ENCODE assay signal across 10 cellular contexts in the genomic region with DNA sequence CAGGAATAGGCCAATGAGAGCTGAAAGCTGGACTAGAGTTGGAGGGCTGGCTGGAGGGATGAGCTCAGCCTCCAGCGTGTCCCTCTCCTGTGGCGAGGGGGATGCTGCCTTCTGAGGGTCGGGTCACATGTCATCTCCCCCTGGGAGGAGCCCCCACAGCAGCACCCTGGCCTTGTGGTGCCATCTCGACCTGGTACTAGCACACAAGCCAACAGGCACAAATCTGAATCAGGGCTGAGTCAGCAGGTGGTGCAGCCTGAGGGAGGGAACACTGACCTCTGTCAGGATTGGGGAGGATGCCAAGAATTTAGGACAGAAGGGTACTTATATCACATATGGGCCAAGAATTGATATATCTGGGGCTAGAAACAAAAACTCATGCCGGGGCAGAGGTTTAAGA.
A peak's percentile ranks its signal among the peaks of the same experiment; 100 is the strongest.
DNase-seq lines count a peak whose midpoint lies in the region; ATAC-seq and TF ChIP-seq lines count a peak whose summit lies in the region.
"Had no signal": no experiment of that assay in that cellular context is flagged by ENCODE, and none has a peak within 500 bp of the region (broad histone marks: within the 10 kb centered on the region; RNA-seq: fewer than 3 reads in every experiment).

No MANE protein-coding gene starts in this region.

- H3K36me3 Mint-ChIP-seq in activated CD8-positive, alpha-beta T cell treated with anti-CD3 and anti-CD28 coated beads for 36 hours (ENCODE audit: low read depth), result peaks cover 87% of the 10 kb centered on the region
- peaks cover 52 to 87% of the 10 kb centered on the region in 2 donors for H3K36me3 Mint-ChIP-seq in stimulated activated naive B cell treated with anti-CD40 and anti-IgM and Interleukin-4, amounts not matched to agents 10 μg/mL and 1 μg/mL and 100 μg/mL, for 72 hours

- POLR2A ChIA-PET in activated CD8-positive, alpha-beta T cell treated with anti-CD3 and anti-CD28 coated beads for 36 hours (lab: Charles Lee), result no interaction called here

- H3K4me1 ChIP-seq in heart left ventricle, result peaks cover 0 to 4% (median 0%) of the 10 kb centered on the region in 12 donors
- no peaks in the 10 kb centered on the region for H3K4me1 ChIP-seq in right atrium auricular region
- H3K4me1 ChIP-seq in foreskin keratinocyte, result no peaks in the 10 kb centered on the region
- H3K4me1 ChIP-seq in effector memory CD4-positive, alpha-beta T cell (ENCODE audit: control insufficient read depth, insufficient read depth, low read length, poor library complexity, severe bottlenecking), result no peaks in the 10 kb centered on the region

- H3K27me3 Mint-ChIP-seq in activated CD8-positive, alpha-beta T cell treated with anti-CD3 and anti-CD28 coated beads for 36 hours, result no peaks in the 10 kb centered on the region
- H3K27me3 Mint-ChIP-seq in stimulated activated naive B cell treated with anti-CD40 and anti-IgM and Interleukin-4, amounts not matched to agents 10 μg/mL and 1 μg/mL and 100 μg/mL, for 72 hours, result no peaks in the 10 kb centered on the region
- H3K27me3 Mint-ChIP-seq: B cell had no signal

- ATAC-seq in heart left ventricle, result peak in 3 of 4 donors; percentile 28 to 43 (median 30)
- no peak for ATAC-seq in activated CD8-positive, alpha-beta T cell treated with anti-CD3 and anti-CD28 coated beads for 36 hours
- ATAC-seq in foreskin keratinocyte, result peak; percentile 62
- ATAC-seq in stimulated activated naive B cell treated with anti-CD40 and anti-IgM and Interleukin-4, amounts not matched to agents 10 μg/mL and 1 μg/mL and 100 μg/mL, for 72 hours (replicated peaks), result no peak
- no peak for ATAC-seq in GM18505 (IDR thresholded peaks at IDR 0.05; ENCODE audit: unreplicated experiment)

- TF ChIP-seq CTCF in heart left ventricle (IDR thresholded peaks at IDR 0.05) (no peak), right atrium auricular region (IDR thresholded peaks at IDR 0.05) (no peak), foreskin keratinocyte (conservative IDR thresholded peaks at IDR 0.05) (no peak)
- no peak for TF ChIP-seq CTCF in activated CD8-positive, alpha-beta T cell treated with anti-CD3 and anti-CD28 coated beads for 36 hours (IDR thresholded peaks at IDR 0.05)

- H3K4me3 Mint-ChIP-seq in activated CD8-positive, alpha-beta T cell treated with anti-CD3 and anti-CD28 coated beads for 36 hours, result no peak overlapping the region
- H3K4me3 Mint-ChIP-seq in stimulated activated naive B cell treated with anti-CD40 and anti-IgM and Interleukin-4, amounts not matched to agents 10 μg/mL and 1 μg/mL and 100 μg/mL, for 72 hours, result peak overlapping the region in 1 of 2 donors; percentile 32
- H3K4me3 Mint-ChIP-seq: B cell had no signal

- H3K9me3 Mint-ChIP-seq in activated CD8-positive, alpha-beta T cell treated with anti-CD3 and anti-CD28 coated beads for 36 hours, result no peaks in the 10 kb centered on the region
- H3K9me3 Mint-ChIP-seq in stimulated activated naive B cell treated with anti-CD40 and anti-IgM and Interleukin-4, amounts not matched to agents 10 μg/mL and 1 μg/mL and 100 μg/mL, for 72 hours, result peaks cover 0 to 5% of the 10 kb centered on the region in 2 donors

- H3K27me3 ChIP-seq in heart left ventricle (no peaks in the 10 kb centered on the region), right atrium auricular region (no peaks in the 10 kb centered on the region), foreskin keratinocyte (no peaks in the 10 kb centered on the region)
- no peaks in the 10 kb centered on the region for H3K27me3 ChIP-seq in effector memory CD4-positive, alpha-beta T cell (replicated peaks; ENCODE audit: control insufficient read depth, insufficient read depth, low read length, poor library complexity, severe bottlenecking)

- H3K4me1 Mint-ChIP-seq in activated CD8-positive, alpha-beta T cell treated with anti-CD3 and anti-CD28 coated beads for 36 hours (ENCODE audit: low read depth), result peaks cover 38% of the 10 kb centered on the region
- H3K4me1 Mint-ChIP-seq in stimulated activated naive B cell treated with anti-CD40 and anti-IgM and Interleukin-4, amounts not matched to agents 10 μg/mL and 1 μg/mL and 100 μg/mL, for 72 hours, result peaks cover 13 to 14% of the 10 kb centered on the region in 2 donors
- H3K4me1 Mint-ChIP-seq: B cell had no signal

- no peak for TF ChIP-seq POLR2A in heart left ventricle (IDR thresholded peaks at IDR 0.05)
- TF ChIP-seq POLR2A in GM18505 (IDR thresholded peaks at IDR 0.05; ENCODE audit: borderline replicate concordance, extremely low read depth, insufficient read depth, insufficient read length), result no peak

- H3K36me3 ChIP-seq in heart left ventricle (peaks cover 0 to 94% (median 63%) of the 10 kb centered on the region in 9 donors), right atrium auricular region (peaks cover 47% of the 10 kb centered on the region)
- peaks cover 92% of the 10 kb centered on the region for H3K36me3 ChIP-seq in effector memory CD4-positive, alpha-beta T cell (ENCODE audit: control insufficient read depth, insufficient read depth, low read length)

- H3K27ac ChIP-seq in heart left ventricle (no peak overlapping the region), right atrium auricular region (no peak overlapping the region), foreskin keratinocyte (no peak overlapping the region)
- no peak overlapping the region for H3K27ac ChIP-seq in effector memory CD4-positive, alpha-beta T cell (ENCODE audit: insufficient read depth, low read length, poor library complexity, severe bottlenecking)

- WGBS in heart left ventricle, 4 donors, result 75 to 85% (median 81%) methylated on average over 5 of the region's 5 CpGs

- H3K4me3 ChIP-seq in heart left ventricle (no peak overlapping the region), right atrium auricular region (no peak overlapping the region)
- H3K4me3 ChIP-seq in effector memory CD4-positive, alpha-beta T cell (ENCODE audit: insufficient read depth, low read depth, low read length, poor library complexity, severe bottlenecking), result no peak overlapping the region

- CTCF ChIA-PET in activated CD8-positive, alpha-beta T cell treated with anti-CD3 and anti-CD28 coated beads for 36 hours (lab: Charles Lee), result no interaction called here

- intact Hi-C loops in heart left ventricle (cut with DNase I), result no loop called here
- intact Hi-C loops in activated CD8-positive, alpha-beta T cell treated with anti-CD3 and anti-CD28 coated beads for 36 hours (cut with micrococcal nuclease), result no loop called here

- DNase-seq in heart left ventricle, result no peak
- no peak for DNase-seq in right atrium auricular region (ENCODE audit: low spot score)
- no peak for DNase-seq in activated CD8-positive, alpha-beta T cell treated with anti-CD3 and anti-CD28 coated beads for 36 hours
- peak in 1 of 2 donors; percentile 45 for DNase-seq in foreskin keratinocyte
- DNase-seq in stimulated activated naive B cell treated with anti-CD40 and anti-IgM and Interleukin-4, amounts not matched to agents 10 μg/mL and 1 μg/mL and 100 μg/mL, for 72 hours, result no peak
- no peak for DNase-seq in COLO668 (lab: John Stamatoyannopoulos, UW; ENCODE audit: unreplicated experiment)
- no peak for DNase-seq in effector memory CD4-positive, alpha-beta T cell
- DNase-seq: MV-4-11 had no signal

- no peaks in the 10 kb centered on the region for H3K9me3 ChIP-seq in heart left ventricle
- no peaks in the 10 kb centered on the region for H3K9me3 ChIP-seq in right atrium auricular region
- no peaks in the 10 kb centered on the region for H3K9me3 ChIP-seq in effector memory CD4-positive, alpha-beta T cell (ENCODE audit: control insufficient read depth, low read length)

- peak overlapping the region; percentile 64 for H3K27ac Mint-ChIP-seq in activated CD8-positive, alpha-beta T cell treated with anti-CD3 and anti-CD28 coated beads for 36 hours
- H3K27ac Mint-ChIP-seq in stimulated activated naive B cell treated with anti-CD40 and anti-IgM and Interleukin-4, amounts not matched to agents 10 μg/mL and 1 μg/mL and 100 μg/mL, for 72 hours, result peak overlapping the region; percentile 90

Comparison
In these comparisons a context has a peak if more than half of its experiments do, and no peak if none do; other contexts are left out.
1. ATAC-seq: peak in heart left ventricle (3 of 4) and foreskin keratinocyte (single experiment); none in activated CD8-positive, alpha-beta T cell treated with anti-CD3 and anti-CD28 coated beads for 36 hours (single experiment), stimulated activated naive B cell treated with anti-CD40 and anti-IgM and Interleukin-4, amounts not matched to agents 10 μg/mL and 1 μg/mL and 100 μg/mL, for 72 hours (0 of 2) and GM18505 (single experiment).